Comparison of ENCODE assay signal across 8 cellular contexts in genomic region chr7:141737836-141738591, GRCh38. TPM values are rescaled to one million over a fixed set of nuclear protein-coding genes. Genes with fewer than 3 reads are reported as not detected.
DNase-seq lines count a peak whose midpoint lies in the region; TF ChIP-seq lines count a peak whose summit lies in the region.

SSBP1 (plus strand) TSS chr7:141738358; CDS start chr7:141739167, 809 bp downstream.

- peak within 1 kb of the TSS; percentile 97 for H3K9ac ChIP-seq in SK-N-MC (ENCODE audit: insufficient read length)

- WGBS in testis, 2 donors, result 1 to 2% methylated on average over 46 of the region's 46 CpGs

- H3K9me3 ChIP-seq in SK-N-MC (ENCODE audit: low read depth, low read length), result no peaks in the 10 kb centered on the region
- H3K9me3 ChIP-seq in testis, result no peaks in the 10 kb centered on the region

- H3K36me3 ChIP-seq in GM06990 (ENCODE audit: control insufficient read depth, insufficient read depth, low read length) (peaks cover 4% of the 10 kb centered on the region), SK-N-MC (ENCODE audit: insufficient read depth, low read length) (peaks cover 37% of the 10 kb centered on the region), testis (ENCODE audit: low read depth, missing control alignments) (no peaks in the 10 kb centered on the region)

- no peaks in the 10 kb centered on the region for H3K27me3 ChIP-seq in GM06990 (replicated peaks; ENCODE audit: control insufficient read depth, insufficient read depth, low read length)
- H3K27me3 ChIP-seq in testis, result no peaks in the 10 kb centered on the region

- DNase-seq in GM06990 (ENCODE audit: extremely low read depth, insufficient read length), result peak; percentile 92
- peak; percentile 90 for DNase-seq in HFF-Myc (ENCODE audit: extremely low read depth, low read depth)
- peak; percentile 99 for DNase-seq in NAMALWA (ENCODE audit: low spot score)
- peak; percentile 90 for DNase-seq in SK-N-MC (ENCODE audit: low read depth, low spot score)
- peak; percentile 89 for DNase-seq in activated naive CD4-positive, alpha-beta T cell treated with anti-CD3 and anti-CD28 coated beads, Interleukin-2, amount 50 U/mL, for 16 hours
- DNase-seq in globus pallidus (ENCODE audit: low spot score), result peak; percentile 94
- peak; percentile 87 for DNase-seq in occipital lobe (lab: John Stamatoyannopoulos, UW)
- DNase-seq in testis, result peak; percentile 95

- TF ChIP-seq CTCF in GM06990 (IDR thresholded peaks at IDR 0.05; ENCODE audit: insufficient read depth, low read length, poor library complexity, severe bottlenecking) (peak; percentile 96), HFF-Myc (IDR thresholded peaks at IDR 0.05; ENCODE audit: low read depth, low read length, missing control alignments) (peak; percentile 82), testis (IDR thresholded peaks at IDR 0.05) (peak; percentile 48 to 72 (median 71))

- H3K27ac ChIP-seq in SK-N-MC (peak within 1 kb of the TSS; percentile 90), testis (peak within 1 kb of the TSS; percentile 66 to 88)

- peak within 1 kb of the TSS; percentile 96 for H3K4me3 ChIP-seq in GM06990 (replicated peaks; ENCODE audit: low read depth, low read length)
- peak within 1 kb of the TSS; percentile 76 for H3K4me3 ChIP-seq in HFF-Myc (replicated peaks; ENCODE audit: low read depth, low read length)
- H3K4me3 ChIP-seq in SK-N-MC, result peak within 1 kb of the TSS; percentile 97
- peak within 1 kb of the TSS; percentile 64 to 78 for H3K4me3 ChIP-seq in testis

- peaks cover 15% of the 10 kb centered on the region for H3K4me1 ChIP-seq in testis

- no peak for TF ChIP-seq POLR2A in testis (IDR thresholded peaks at IDR 0.05)

- intact Hi-C loops in testis (cut with DNase I; ENCODE audit: low total_unique reads), result no loop called here

RNA-seq across cellular contexts. Expression of gene SSBP1, which starts in this region (rescaled TPM):
- total RNA-seq in occipital lobe (79.9 TPM), testis (100 to 1,000 TPM; 131 to 148 TPM)
- 204 TPM for polyA plus RNA-seq in testis (ENCODE audit: insufficient read depth, low read depth, low replicate concordance)

Comparison
In these comparisons a context has a peak if more than half of its experiments do, and no peak if none do; other contexts are left out.
1. Peak in every context shown above with its lines: DNase-seq, H3K4me3 ChIP-seq and H3K27ac ChIP-seq.